ENCODE assay signal across 1 cellular context in the genomic region with DNA sequence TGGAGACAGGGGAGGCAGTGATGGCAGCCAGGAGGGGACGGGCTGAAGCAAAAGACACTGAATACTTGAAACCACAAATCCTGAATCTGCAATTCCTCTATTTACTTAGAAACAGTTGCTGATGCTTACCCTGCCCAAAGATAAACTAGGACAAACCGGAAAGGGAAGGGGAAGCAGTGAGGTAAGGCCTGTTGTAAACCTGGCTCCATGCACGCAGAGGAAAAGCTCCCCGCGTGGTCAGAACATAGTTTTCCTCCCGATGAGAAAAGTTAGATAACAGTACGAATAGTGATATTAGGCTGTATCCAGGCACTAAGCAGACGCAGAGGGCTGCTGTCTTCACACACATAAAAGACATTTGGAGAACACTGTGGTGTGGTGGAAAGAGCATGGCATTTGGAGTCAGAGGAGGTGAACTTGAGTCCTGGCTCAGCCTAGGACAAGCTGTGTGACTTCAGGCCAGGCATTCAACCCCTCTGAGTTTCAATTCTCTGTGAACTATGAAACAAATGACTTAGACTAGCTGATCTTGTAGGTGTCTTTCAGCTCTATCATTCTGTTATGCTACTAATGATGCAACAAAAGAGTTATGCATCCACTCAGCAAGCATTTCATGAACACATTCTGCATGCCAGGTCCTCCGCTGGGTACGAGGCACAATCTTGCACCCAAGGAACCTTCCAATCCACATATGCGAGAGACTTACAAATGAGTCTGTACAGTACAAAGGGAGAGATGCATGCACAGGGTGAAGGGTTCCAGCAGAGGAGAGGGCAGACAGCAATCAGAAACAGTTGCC.
TF ChIP-seq lines count a peak whose summit lies in the region.

No MANE protein-coding gene starts in this region.

TF ChIP-seq in SK-N-SH treated with all-trans-retinoic acid at 6 μM for 48 hours, 23 proteins besides CTCF, POLR2A, EP300 and RAD21 (continued from another document):
- no peak for TF ChIP-seq TSHZ2 (CRISPR knock-in tag; IDR thresholded peaks at IDR 0.05)
